9 cellular contexts compared by ENCODE assay signal in genomic region chr4:55435136-55435535, GRCh38. TPM values are rescaled to one million over a fixed set of nuclear protein-coding genes. Genes with fewer than 3 reads are reported as not detected.
DNase-seq lines count a peak whose midpoint lies in the region; ATAC-seq and TF ChIP-seq lines count a peak whose summit lies in the region.
"Had no signal": no experiment of that assay in that cellular context is flagged by ENCODE, and none has a peak within 500 bp of the region (broad histone marks: within the 10 kb centered on the region; RNA-seq: fewer than 3 reads in every experiment).

No MANE protein-coding gene starts in this region.

- H3K4me2 ChIP-seq in Loucy (ENCODE audit: low read depth, low read length, poor library complexity, severe bottlenecking) = no peak overlapping the region

- 42 to 47% methylated on average over 3 of the region's 3 CpGs for WGBS in testis, 2 donors

- no peak overlapping the region for H3K4me3 Mint-ChIP-seq in effector memory CD8-positive, alpha-beta T cell

- H3K27me3 ChIP-seq in BJ (ENCODE audit: control insufficient read depth, insufficient read depth, low read length) (no peaks in the 10 kb centered on the region), Loucy (ENCODE audit: insufficient read depth, low read length, poor library complexity, severe bottlenecking) (no peaks in the 10 kb centered on the region), testis (no peaks in the 10 kb centered on the region)

- H3K4me1 ChIP-seq in Loucy (ENCODE audit: insufficient read depth, low read length, poor library complexity, severe bottlenecking) (peaks cover 10% of the 10 kb centered on the region), testis (no peaks in the 10 kb centered on the region)

- no peak overlapping the region for H3K27ac ChIP-seq in testis
- H3K27ac ChIP-seq: HL-60 had no signal

- no peaks in the 10 kb centered on the region for H3K27me3 Mint-ChIP-seq in effector memory CD8-positive, alpha-beta T cell

- H3K79me2 ChIP-seq in Loucy (ENCODE audit: insufficient read depth, low read length) = no peaks in the 10 kb centered on the region

- TF ChIP-seq CTCF in BJ (IDR thresholded peaks at IDR 0.05; ENCODE audit: insufficient read depth, low read depth, low read length) (peak; percentile 38), Loucy (conservative IDR thresholded peaks at IDR 0.05; ENCODE audit: low read length) (peak; percentile 44), testis (IDR thresholded peaks at IDR 0.05) (no peak)

- H3K27ac Mint-ChIP-seq in effector memory CD8-positive, alpha-beta T cell = peak overlapping the region; percentile 59 to 68

- H4K20me1 ChIP-seq in Loucy (ENCODE audit: insufficient read depth, low read length, poor library complexity, severe bottlenecking) = no peaks in the 10 kb centered on the region

- H3K4me1 Mint-ChIP-seq in effector memory CD8-positive, alpha-beta T cell (ENCODE audit: low read depth in 2 of 2) = peaks cover 6 to 8% of the 10 kb centered on the region in 2 donors

- H3F3A ChIP-seq in Loucy (ENCODE audit: low read depth) = no peaks in the 10 kb centered on the region

- no peak overlapping the region for H3K4me3 ChIP-seq in BJ (ENCODE audit: low read depth, low read length)
- H3K4me3 ChIP-seq in Loucy (ENCODE audit: low read length, poor library complexity, severe bottlenecking) = no peak overlapping the region
- no peak overlapping the region for H3K4me3 ChIP-seq in testis

- H3K9me3 Mint-ChIP-seq in effector memory CD8-positive, alpha-beta T cell = no peaks in the 10 kb centered on the region

- peak; percentile 67 for ATAC-seq in GM19395 (IDR thresholded peaks at IDR 0.05; ENCODE audit: unreplicated experiment)
- ATAC-seq in effector memory CD8-positive, alpha-beta T cell (replicated peaks) = peak; percentile 58
- peak; percentile 22 for ATAC-seq in sciatic nerve

- CTCF ChIA-PET in BJ (lab: Yijun Ruan, JAX) = interaction anchor here (0.7 to 1.8 kb wide), 2 partner anchors 10 to 79 kb away, joined by 4 to 10 read pairs; no protein-coding TSS in a partner anchor

- H3K9ac ChIP-seq in Loucy (ENCODE audit: low read depth, low read length, poor library complexity, severe bottlenecking) = no peak overlapping the region

- H3K36me3 ChIP-seq in BJ (ENCODE audit: control insufficient read depth, insufficient read depth, low read length) (peaks cover 10% of the 10 kb centered on the region), Loucy (ENCODE audit: insufficient read depth, low read length) (peaks cover 33% of the 10 kb centered on the region; the same call in 1 of the 2 replicates), testis (ENCODE audit: low read depth, missing control alignments) (no peaks in the 10 kb centered on the region)

- H2AFZ ChIP-seq in Loucy (ENCODE audit: low read length) = no peak overlapping the region

- POLR2A ChIA-PET in BJ (lab: Charles Lee) = no interaction called here

- intact Hi-C loops in sciatic nerve (cut with DNase I) = no loop called here
- intact Hi-C loops in testis (cut with DNase I; ENCODE audit: low total_unique reads) = no loop called here

- DNase-seq in BJ (ENCODE audit: low read depth) (no peak), sciatic nerve (ENCODE audit: low spot score) (no peak), NCI-H446 treated with DMSO at 0.1 percent for 48 hours (lab: John Stamatoyannopoulos, UW) (no peak), testis (no peak), D341Med (ENCODE audit: low spot score) (no peak)
- peak in 1 of 3 experiments; percentile 2 for DNase-seq in effector memory CD8-positive, alpha-beta T cell

- H3K9me2 ChIP-seq in Loucy (replicated peaks; ENCODE audit: low read depth, low read length) = no peaks in the 10 kb centered on the region

- H3K9me3 ChIP-seq in Loucy (ENCODE audit: insufficient read depth, low read depth, low read length) (no peaks in the 10 kb centered on the region), testis (no peaks in the 10 kb centered on the region)

- no peak for TF ChIP-seq POLR2A in testis (IDR thresholded peaks at IDR 0.05)

- peaks cover 19% of the 10 kb centered on the region for H3K36me3 Mint-ChIP-seq in effector memory CD8-positive, alpha-beta T cell (ENCODE audit: insufficient read depth)

RNA-seq across cellular contexts. Expression of gene TMEM165, which starts 39.4 kb away (rescaled TPM):
- polyA plus RNA-seq in BJ (2011; rRNA removed) = 129 and 152 TPM in 2 replicates
- polyA minus RNA-seq in BJ (2011; rRNA and poly(A)+ RNA removed) = 170 and 196 TPM in 2 replicates
- 131 TPM for total RNA-seq in sciatic nerve
- 100 to 1,000 TPM in 1 of 2 donors, 10 to 100 TPM in 1; 94.8 to 122 TPM for total RNA-seq in testis
- 39.9 TPM for polyA plus RNA-seq in testis (ENCODE audit: insufficient read depth, low read depth, low replicate concordance)

Comparison
In these comparisons a context has a peak if more than half of its experiments do, and no peak if none do; other contexts are left out.
1. CTCF ChIP-seq: peak in BJ (single experiment) and Loucy (single experiment); none in testis (0 of 3).
2. Peak in every context shown above with its lines, with median percentiles within 50 percentile points of each other: ATAC-seq.